14 cellular contexts compared by ENCODE assay signal in the genomic region with DNA sequence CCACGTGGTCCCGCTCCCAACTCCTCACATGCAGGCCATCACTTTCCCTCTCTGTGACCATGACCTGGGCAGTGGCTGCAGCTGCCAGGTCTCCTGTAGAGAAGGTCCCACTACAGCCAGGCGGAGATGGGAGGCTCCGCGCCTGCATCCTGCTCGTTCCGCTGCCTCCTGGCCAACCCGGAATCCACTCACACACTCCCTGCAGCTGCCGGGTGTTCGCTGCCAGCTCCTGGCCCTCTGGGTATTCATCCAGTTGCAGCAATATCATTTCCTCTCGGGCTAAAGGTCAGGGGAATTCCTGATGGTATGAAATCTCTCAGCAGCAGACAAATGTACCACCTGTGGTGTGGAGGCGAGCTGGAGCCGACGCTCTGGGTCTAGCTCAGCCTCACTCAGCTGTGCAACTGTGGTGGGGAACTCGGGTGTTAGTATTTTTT.
A peak's percentile ranks its signal among the peaks of the same experiment; 100 is the strongest.
DNase-seq lines count a peak whose midpoint lies in the region; ATAC-seq and TF ChIP-seq lines count a peak whose summit lies in the region.
"Had no signal": no experiment of that assay in that cellular context is flagged by ENCODE, and none has a peak within 500 bp of the region (broad histone marks: within the 10 kb centered on the region; RNA-seq: fewer than 3 reads in every experiment).

No MANE protein-coding gene starts in this region.

- TF ChIP-seq CTCF in lower lobe of right lung (IDR thresholded peaks at IDR 0.05), result no peak

- peak; percentile 3 for DNase-seq in COLO668 (lab: John Stamatoyannopoulos, UW; ENCODE audit: unreplicated experiment)
- DNase-seq in GM19238 (ENCODE audit: insufficient read length, low spot score), result peak; percentile 30
- no peak for DNase-seq in lower lobe of right lung
- DNase-seq in NCI-H1092 treated with DMSO at 0.1 percent for 48 hours (lab: John Stamatoyannopoulos, UW), result no peak
- DNase-seq in NOMO-1 treated with DMSO at 0.1 percent for 48 hours (lab: John Stamatoyannopoulos, UW; ENCODE audit: unreplicated experiment), result no peak
- DNase-seq: activated CD4-positive, CD25-positive, alpha-beta regulatory T cell; activated T-cell treated with anti-CD3 and anti-CD28 coated beads, Interleukin-2, amount 50 U/mL, for 24 hours; MV-4-11; NCI-H524 treated with DMSO at 0.1 percent for 48 hours; SK-N-SH had no signal

- no peaks in the 10 kb centered on the region for H3K9me3 ChIP-seq in lower lobe of right lung
- H3K9me3 ChIP-seq: SK-N-SH had no signal

- ATAC-seq in lower lobe of right lung (peak; percentile 37 to 39), HG03095 (IDR thresholded peaks at IDR 0.05; ENCODE audit: unreplicated experiment) (no peak), HG02588 (IDR thresholded peaks at IDR 0.05; ENCODE audit: unreplicated experiment) (no peak)

- no peak overlapping the region for H3K27ac ChIP-seq in lower lobe of right lung

- intact Hi-C loops in lower lobe of right lung (cut with DNase I), result no loop called here

- no peaks in the 10 kb centered on the region for H3K36me3 ChIP-seq in lower lobe of right lung

- H3K4me3 ChIP-seq in lower lobe of right lung, result no peak overlapping the region
- H3K4me3 ChIP-seq: smooth muscle cell had no signal

- peaks cover 4% of the 10 kb centered on the region for H3K27me3 ChIP-seq in lower lobe of right lung (ENCODE audit: low read depth)

- no peaks in the 10 kb centered on the region for H3K4me1 ChIP-seq in lower lobe of right lung

TF ChIP-seq in PFSK-1, 5 proteins besides CTCF, POLR2A, EP300 and RAD21:
- TF ChIP-seq TAF1 (IDR thresholded peaks at IDR 0.05; ENCODE audit: borderline replicate concordance, insufficient read depth, low read length) (no peak), POLR2AphosphoS5 (IDR thresholded peaks at IDR 0.05; ENCODE audit: low read depth, low read length) (no peak), SIN3A (IDR thresholded peaks at IDR 0.05; ENCODE audit: borderline replicate concordance, insufficient read depth, low read length) (no peak), FOXP2 (optimal IDR thresholded peaks at IDR 0.05; ENCODE audit: borderline replicate concordance, extremely low read depth, extremely low read length, insufficient read depth) (peak; percentile 30)
- TF ChIP-seq, protein P1, sequence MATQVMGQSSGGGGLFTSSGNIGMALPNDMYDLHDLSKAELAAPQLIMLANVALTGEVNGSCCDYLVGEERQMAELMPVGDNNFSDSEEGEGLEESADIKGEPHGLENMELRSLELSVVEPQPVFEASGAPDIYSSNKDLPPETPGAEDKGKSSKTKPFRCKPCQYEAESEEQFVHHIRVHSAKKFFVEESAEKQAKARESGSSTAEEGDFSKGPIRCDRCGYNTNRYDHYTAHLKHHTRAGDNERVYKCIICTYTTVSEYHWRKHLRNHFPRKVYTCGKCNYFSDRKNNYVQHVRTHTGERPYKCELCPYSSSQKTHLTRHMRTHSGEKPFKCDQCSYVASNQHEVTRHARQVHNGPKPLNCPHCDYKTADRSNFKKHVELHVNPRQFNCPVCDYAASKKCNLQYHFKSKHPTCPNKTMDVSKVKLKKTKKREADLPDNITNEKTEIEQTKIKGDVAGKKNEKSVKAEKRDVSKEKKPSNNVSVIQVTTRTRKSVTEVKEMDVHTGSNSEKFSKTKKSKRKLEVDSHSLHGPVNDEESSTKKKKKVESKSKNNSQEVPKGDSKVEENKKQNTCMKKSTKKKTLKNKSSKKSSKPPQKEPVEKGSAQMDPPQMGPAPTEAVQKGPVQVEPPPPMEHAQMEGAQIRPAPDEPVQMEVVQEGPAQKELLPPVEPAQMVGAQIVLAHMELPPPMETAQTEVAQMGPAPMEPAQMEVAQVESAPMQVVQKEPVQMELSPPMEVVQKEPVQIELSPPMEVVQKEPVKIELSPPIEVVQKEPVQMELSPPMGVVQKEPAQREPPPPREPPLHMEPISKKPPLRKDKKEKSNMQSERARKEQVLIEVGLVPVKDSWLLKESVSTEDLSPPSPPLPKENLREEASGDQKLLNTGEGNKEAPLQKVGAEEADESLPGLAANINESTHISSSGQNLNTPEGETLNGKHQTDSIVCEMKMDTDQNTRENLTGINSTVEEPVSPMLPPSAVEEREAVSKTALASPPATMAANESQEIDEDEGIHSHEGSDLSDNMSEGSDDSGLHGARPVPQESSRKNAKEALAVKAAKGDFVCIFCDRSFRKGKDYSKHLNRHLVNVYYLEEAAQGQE (IDR thresholded peaks at IDR 0.05; ENCODE audit: insufficient read depth in 1 of 2, low read depth in 2 of 2, low read length in 2 of 2), result no peak

Comparison
In these comparisons a context has a peak if more than half of its experiments do, and no peak if none do; other contexts are left out.
1. DNase-seq: peak in COLO668 (single experiment) and GM19238 (single experiment); none in lower lobe of right lung (single experiment), NCI-H1092 treated with DMSO at 0.1 percent for 48 hours (single experiment) and NOMO-1 treated with DMSO at 0.1 percent for 48 hours (single experiment).
2. ATAC-seq: peak in lower lobe of right lung (2 of 2); none in HG03095 (single experiment) and HG02588 (single experiment).